1 cellular context compared by ENCODE assay signal in the genomic region with DNA sequence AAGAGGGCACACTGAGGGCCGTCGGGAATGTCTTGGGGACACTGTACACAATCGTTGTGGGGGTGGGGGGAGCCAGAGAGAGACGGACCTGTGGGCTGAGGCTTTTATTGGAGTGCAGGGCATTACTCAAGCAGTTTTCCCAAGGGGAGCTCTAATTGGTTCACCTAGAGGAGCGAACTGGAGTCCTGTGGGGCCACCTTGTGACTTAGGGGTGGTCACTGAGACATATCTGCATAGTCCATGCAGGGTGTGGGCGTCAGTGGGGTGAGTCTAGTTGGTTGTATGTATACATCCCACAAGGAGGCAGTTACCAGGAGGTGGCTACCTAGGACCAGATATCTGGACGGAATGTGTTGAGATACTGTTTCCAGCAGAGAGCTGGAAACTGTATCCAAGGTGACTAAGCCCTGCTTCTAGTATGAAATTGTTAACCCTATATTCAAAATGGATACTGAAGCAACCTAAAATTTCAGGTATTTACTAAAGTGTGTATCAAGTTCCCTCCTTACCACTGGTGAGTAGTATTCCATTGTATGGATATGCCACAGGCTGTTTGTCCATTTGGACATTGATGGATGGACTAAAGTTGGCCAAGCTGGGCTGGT.
TF ChIP-seq lines count a peak whose summit lies in the region.

No MANE protein-coding gene starts in this region.

TF ChIP-seq in GM12878, 131 proteins besides CTCF, POLR2A, EP300 and RAD21:
- TF ChIP-seq SMAD5 (IDR thresholded peaks at IDR 0.05; ENCODE audit: low read depth) (no peak), BMI1 (IDR thresholded peaks at IDR 0.05; ENCODE audit: borderline replicate concordance) (no peak), ZNF217 (IDR thresholded peaks at IDR 0.05) (no peak), BRCA1 (IDR thresholded peaks at IDR 0.05; ENCODE audit: low read depth, low read length) (no peak), ASH2L (IDR thresholded peaks at IDR 0.05; ENCODE audit: borderline replicate concordance, low read depth) (no peak), RB1 (IDR thresholded peaks at IDR 0.05; ENCODE audit: borderline replicate concordance) (no peak), EGR1 (IDR thresholded peaks at IDR 0.05; ENCODE audit: borderline replicate concordance in 1 of 2, low read depth in 2 of 2, low read length in 2 of 2) (no peak), FOS (IDR thresholded peaks at IDR 0.05; ENCODE audit: borderline replicate concordance, extremely low read depth, insufficient read length) (no peak), POLR2AphosphoS5 (IDR thresholded peaks at IDR 0.05; ENCODE audit: low read length) (no peak)
- TF ChIP-seq, protein P1, sequence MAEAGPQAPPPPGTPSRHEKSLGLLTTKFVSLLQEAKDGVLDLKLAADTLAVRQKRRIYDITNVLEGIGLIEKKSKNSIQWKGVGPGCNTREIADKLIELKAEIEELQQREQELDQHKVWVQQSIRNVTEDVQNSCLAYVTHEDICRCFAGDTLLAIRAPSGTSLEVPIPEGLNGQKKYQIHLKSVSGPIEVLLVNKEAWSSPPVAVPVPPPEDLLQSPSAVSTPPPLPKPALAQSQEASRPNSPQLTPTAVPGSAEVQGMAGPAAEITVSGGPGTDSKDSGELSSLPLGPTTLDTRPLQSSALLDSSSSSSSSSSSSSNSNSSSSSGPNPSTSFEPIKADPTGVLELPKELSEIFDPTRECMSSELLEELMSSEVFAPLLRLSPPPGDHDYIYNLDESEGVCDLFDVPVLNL (IDR thresholded peaks at IDR 0.05; ENCODE audit: low read depth, low read length), result no peak
- TF ChIP-seq, protein P2, sequence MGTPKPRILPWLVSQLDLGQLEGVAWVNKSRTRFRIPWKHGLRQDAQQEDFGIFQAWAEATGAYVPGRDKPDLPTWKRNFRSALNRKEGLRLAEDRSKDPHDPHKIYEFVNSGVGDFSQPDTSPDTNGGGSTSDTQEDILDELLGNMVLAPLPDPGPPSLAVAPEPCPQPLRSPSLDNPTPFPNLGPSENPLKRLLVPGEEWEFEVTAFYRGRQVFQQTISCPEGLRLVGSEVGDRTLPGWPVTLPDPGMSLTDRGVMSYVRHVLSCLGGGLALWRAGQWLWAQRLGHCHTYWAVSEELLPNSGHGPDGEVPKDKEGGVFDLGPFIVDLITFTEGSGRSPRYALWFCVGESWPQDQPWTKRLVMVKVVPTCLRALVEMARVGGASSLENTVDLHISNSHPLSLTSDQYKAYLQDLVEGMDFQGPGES (IDR thresholded peaks at IDR 0.05), result no peak
- TF ChIP-seq, protein P3, sequence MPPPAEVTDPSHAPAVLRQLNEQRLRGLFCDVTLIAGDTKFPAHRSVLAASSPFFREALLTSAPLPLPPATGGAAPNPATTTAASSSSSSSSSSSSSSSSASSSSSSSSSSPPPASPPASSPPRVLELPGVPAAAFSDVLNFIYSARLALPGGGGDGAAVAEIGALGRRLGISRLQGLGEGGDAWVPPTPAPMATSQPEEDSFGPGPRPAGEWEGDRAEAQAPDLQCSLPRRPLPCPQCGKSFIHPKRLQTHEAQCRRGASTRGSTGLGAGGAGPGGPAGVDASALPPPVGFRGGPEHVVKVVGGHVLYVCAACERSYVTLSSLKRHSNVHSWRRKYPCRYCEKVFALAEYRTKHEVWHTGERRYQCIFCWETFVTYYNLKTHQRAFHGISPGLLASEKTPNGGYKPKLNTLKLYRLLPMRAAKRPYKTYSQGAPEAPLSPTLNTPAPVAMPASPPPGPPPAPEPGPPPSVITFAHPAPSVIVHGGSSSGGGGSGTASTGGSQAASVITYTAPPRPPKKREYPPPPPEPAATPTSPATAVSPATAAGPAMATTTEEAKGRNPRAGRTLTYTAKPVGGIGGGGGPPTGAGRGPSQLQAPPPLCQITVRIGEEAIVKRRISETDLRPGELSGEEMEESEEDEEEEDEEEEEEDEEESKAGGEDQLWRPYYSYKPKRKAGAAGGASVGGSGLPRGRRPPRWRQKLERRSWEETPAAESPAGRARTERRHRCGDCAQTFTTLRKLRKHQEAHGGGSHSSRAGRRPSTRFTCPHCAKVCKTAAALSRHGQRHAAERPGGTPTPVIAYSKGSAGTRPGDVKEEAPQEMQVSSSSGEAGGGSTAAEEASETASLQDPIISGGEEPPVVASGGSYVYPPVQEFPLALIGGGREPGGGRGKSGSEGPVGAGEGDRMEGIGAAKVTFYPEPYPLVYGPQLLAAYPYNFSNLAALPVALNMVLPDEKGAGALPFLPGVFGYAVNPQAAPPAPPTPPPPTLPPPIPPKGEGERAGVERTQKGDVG (CRISPR knock-in tag; IDR thresholded peaks at IDR 0.05), result no peak
- TF ChIP-seq, protein P4, sequence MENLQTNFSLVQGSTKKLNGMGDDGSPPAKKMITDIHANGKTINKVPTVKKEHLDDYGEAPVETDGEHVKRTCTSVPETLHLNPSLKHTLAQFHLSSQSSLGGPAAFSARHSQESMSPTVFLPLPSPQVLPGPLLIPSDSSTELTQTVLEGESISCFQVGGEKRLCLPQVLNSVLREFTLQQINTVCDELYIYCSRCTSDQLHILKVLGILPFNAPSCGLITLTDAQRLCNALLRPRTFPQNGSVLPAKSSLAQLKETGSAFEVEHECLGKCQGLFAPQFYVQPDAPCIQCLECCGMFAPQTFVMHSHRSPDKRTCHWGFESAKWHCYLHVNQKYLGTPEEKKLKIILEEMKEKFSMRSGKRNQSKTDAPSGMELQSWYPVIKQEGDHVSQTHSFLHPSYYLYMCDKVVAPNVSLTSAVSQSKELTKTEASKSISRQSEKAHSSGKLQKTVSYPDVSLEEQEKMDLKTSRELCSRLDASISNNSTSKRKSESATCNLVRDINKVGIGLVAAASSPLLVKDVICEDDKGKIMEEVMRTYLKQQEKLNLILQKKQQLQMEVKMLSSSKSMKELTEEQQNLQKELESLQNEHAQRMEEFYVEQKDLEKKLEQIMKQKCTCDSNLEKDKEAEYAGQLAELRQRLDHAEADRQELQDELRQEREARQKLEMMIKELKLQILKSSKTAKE (IDR thresholded peaks at IDR 0.05; ENCODE audit: low read depth, poor library complexity, severe bottlenecking), result no peak
- TF ChIP-seq, protein P5, sequence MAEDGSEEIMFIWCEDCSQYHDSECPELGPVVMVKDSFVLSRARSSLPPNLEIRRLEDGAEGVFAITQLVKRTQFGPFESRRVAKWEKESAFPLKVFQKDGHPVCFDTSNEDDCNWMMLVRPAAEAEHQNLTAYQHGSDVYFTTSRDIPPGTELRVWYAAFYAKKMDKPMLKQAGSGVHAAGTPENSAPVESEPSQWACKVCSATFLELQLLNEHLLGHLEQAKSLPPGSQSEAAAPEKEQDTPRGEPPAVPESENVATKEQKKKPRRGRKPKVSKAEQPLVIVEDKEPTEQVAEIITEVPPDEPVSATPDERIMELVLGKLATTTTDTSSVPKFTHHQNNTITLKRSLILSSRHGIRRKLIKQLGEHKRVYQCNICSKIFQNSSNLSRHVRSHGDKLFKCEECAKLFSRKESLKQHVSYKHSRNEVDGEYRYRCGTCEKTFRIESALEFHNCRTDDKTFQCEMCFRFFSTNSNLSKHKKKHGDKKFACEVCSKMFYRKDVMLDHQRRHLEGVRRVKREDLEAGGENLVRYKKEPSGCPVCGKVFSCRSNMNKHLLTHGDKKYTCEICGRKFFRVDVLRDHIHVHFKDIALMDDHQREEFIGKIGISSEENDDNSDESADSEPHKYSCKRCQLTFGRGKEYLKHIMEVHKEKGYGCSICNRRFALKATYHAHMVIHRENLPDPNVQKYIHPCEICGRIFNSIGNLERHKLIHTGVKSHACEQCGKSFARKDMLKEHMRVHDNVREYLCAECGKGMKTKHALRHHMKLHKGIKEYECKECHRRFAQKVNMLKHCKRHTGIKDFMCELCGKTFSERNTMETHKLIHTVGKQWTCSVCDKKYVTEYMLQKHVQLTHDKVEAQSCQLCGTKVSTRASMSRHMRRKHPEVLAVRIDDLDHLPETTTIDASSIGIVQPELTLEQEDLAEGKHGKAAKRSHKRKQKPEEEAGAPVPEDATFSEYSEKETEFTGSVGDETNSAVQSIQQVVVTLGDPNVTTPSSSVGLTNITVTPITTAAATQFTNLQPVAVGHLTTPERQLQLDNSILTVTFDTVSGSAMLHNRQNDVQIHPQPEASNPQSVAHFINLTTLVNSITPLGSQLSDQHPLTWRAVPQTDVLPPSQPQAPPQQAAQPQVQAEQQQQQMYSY (CRISPR knock-in tag; IDR thresholded peaks at IDR 0.05), result no peak
